Comparison of ENCODE assay signal across 8 cellular contexts in genomic region chr11:6682936-6683861, GRCh38. TPM values are rescaled to one million over a fixed set of nuclear protein-coding genes. Genes with fewer than 3 reads are reported as not detected.
DNase-seq lines count a peak whose midpoint lies in the region; ATAC-seq, FAIRE-seq and TF ChIP-seq lines count a peak whose summit lies in the region.

TSS of gene MRPL17 (minus strand) at chr11:6683340. CDS start at chr11:6683296, 44 bp downstream.

- no peaks in the 10 kb centered on the region for H3K9me3 ChIP-seq in H9 (ENCODE audit: control insufficient read depth, low read depth, low read length)

- peak within 1 kb of the TSS; percentile 89 for H3K9ac ChIP-seq in H9 (ENCODE audit: extremely low read depth, insufficient read length, low read length)

- ATAC-seq in natural killer cell treated with Interleukin-12 subunit alpha and Interleukin-12 subunit beta and Interleukin-15 and Interleukin-18, amount 100 ng/mL, for 72 hours = peak; percentile 96 to 98
- peak; percentile 98 for ATAC-seq in stimulated activated naive CD8-positive, alpha-beta T cell treated with anti-CD3 and anti-CD28 coated beads, Interleukin-15, Interleukin-2, amounts not matched to agents 100 U/mL and 50 U/mL, for 24 hours

- H4K5ac ChIP-seq in H9 (ENCODE audit: insufficient read length, low read depth, low read length) = peak within 1 kb of the TSS; percentile 84

- H4K8ac ChIP-seq in H9 (replicated peaks; ENCODE audit: insufficient read length, low read depth, low read length) = no peak within 1 kb of the TSS

- H4K20me1 ChIP-seq in H9 (ENCODE audit: control insufficient read depth, insufficient read depth, insufficient read length) = no peaks in the 10 kb centered on the region

- peak within 1 kb of the TSS; percentile 85 for H3K18ac ChIP-seq in H9 (ENCODE audit: insufficient read length, low read depth, low read length)

- no peak within 1 kb of the TSS; the same call in 1 of the 2 replicates for H3K4ac ChIP-seq in H9 (ENCODE audit: low read depth, low read length)

- H2BK12ac ChIP-seq in H9 (ENCODE audit: insufficient read length, low read depth, low read length) = no peak within 1 kb of the TSS

- no peak within 1 kb of the TSS for H2AK5ac ChIP-seq in H9 (ENCODE audit: insufficient read length, low read length)

- peaks cover 13 to 39% (median 27%) of the 10 kb centered on the region in 3 experiments; a peak in 6 of 7 replicates for H3K36me3 Mint-ChIP-seq in H9 (ENCODE audit: insufficient read depth in 1 of 3, low read depth in 3 of 3)
- H3K36me3 Mint-ChIP-seq in natural killer cell treated with Interleukin-12 subunit alpha and Interleukin-12 subunit beta and Interleukin-15 and Interleukin-18, amount 100 ng/mL, for 72 hours = peaks cover 10% of the 10 kb centered on the region

- peak within 1 kb of the TSS; percentile 96 for H3K4me3 ChIP-seq in fibroblast of pulmonary artery (replicated peaks; ENCODE audit: low read depth, low read length)

- DNase-seq in H9 = peak; percentile 99
- DNase-seq in M059J (ENCODE audit: low read depth) = peak; percentile 99
- peak; percentile 87 to 88 for DNase-seq in SHP77 (lab: John Stamatoyannopoulos, UW)
- DNase-seq in activated effector memory CD4-positive, alpha-beta T cell treated with Interleukin-2 at 50 U/mL for 16 hours = peak; percentile 98
- peak; percentile 99 for DNase-seq in fibroblast of pulmonary artery (ENCODE audit: low read depth)
- DNase-seq in natural killer cell treated with Interleukin-12 subunit alpha and Interleukin-12 subunit beta and Interleukin-15 and Interleukin-18, amount 100 ng/mL, for 72 hours (ENCODE audit: low spot score) = peak; percentile 100
- peak; percentile 99 for DNase-seq in stimulated activated naive CD8-positive, alpha-beta T cell treated with anti-CD3 and anti-CD28 coated beads, Interleukin-15, Interleukin-2, amounts not matched to agents 100 U/mL and 50 U/mL, for 24 hours

- no peak within 1 kb of the TSS for H4K91ac ChIP-seq in H9 (ENCODE audit: insufficient read length, low read depth, low read length)

- H3K79me1 ChIP-seq in H9 (ENCODE audit: insufficient read depth, low read depth, low read length, poor library complexity, severe bottlenecking) = peaks cover 3% of the 10 kb centered on the region

- peak within 1 kb of the TSS; percentile 99 for H3K4me3 Mint-ChIP-seq in H9
- H3K4me3 Mint-ChIP-seq in natural killer cell treated with Interleukin-12 subunit alpha and Interleukin-12 subunit beta and Interleukin-15 and Interleukin-18, amount 100 ng/mL, for 72 hours = peak within 1 kb of the TSS; percentile 97

- FAIRE-seq in G401.6 (lab: Jason Lieb, UNC) = peak; percentile 98

- H3K23ac ChIP-seq in H9 (ENCODE audit: insufficient read length, low read depth, low read length) = no peak within 1 kb of the TSS

- TF ChIP-seq CTCF in H9 (conservative IDR thresholded peaks at IDR 0.05) = peak; percentile 91
- peak; percentile 80 for TF ChIP-seq CTCF in fibroblast of pulmonary artery (IDR thresholded peaks at IDR 0.05; ENCODE audit: low read length, missing control alignments)

- no peaks in the 10 kb centered on the region; the same call in 1 of the 2 replicates for H3K27me3 Mint-ChIP-seq in H9 (ENCODE audit: low read depth)
- H3K27me3 Mint-ChIP-seq in natural killer cell treated with Interleukin-12 subunit alpha and Interleukin-12 subunit beta and Interleukin-15 and Interleukin-18, amount 100 ng/mL, for 72 hours = no peaks in the 10 kb centered on the region

- no peaks in the 10 kb centered on the region for H3K27me3 ChIP-seq in H9 (ENCODE audit: insufficient read depth, low read length)

- peaks cover 8% of the 10 kb centered on the region; the same call in 1 of the 2 replicates for H3K79me2 ChIP-seq in H9 (ENCODE audit: insufficient read depth, low read length)

- no CpG with 5 or more reads among the region's 70 CpGs for WGBS in H9 (ENCODE audit: extremely low coverage, insufficient read length, low lambda C conversion rate)

- peaks cover 28% of the 10 kb centered on the region in 2 experiments for H3K4me1 Mint-ChIP-seq in H9
- peaks cover 18 to 37% of the 10 kb centered on the region in 2 donors for H3K4me1 Mint-ChIP-seq in natural killer cell treated with Interleukin-12 subunit alpha and Interleukin-12 subunit beta and Interleukin-15 and Interleukin-18, amount 100 ng/mL, for 72 hours (ENCODE audit: low read depth in 2 of 2)

- peak within 1 kb of the TSS; percentile 90 for H3K14ac ChIP-seq in H9 (ENCODE audit: insufficient read depth, low read length)

- H2AFZ ChIP-seq in H9 (ENCODE audit: low read length) = no peak within 1 kb of the TSS

- peak within 1 kb of the TSS; percentile 59 for H3K27ac ChIP-seq in H9 (ENCODE audit: insufficient read length, low read depth, low read length)

- H3K23me2 ChIP-seq in H9 (ENCODE audit: insufficient read length, low read depth, low read length, poor library complexity, severe bottlenecking) = peaks cover 7% of the 10 kb centered on the region

- no peak within 1 kb of the TSS for H2BK20ac ChIP-seq in H9 (ENCODE audit: low read depth, low read length, poor library complexity, severe bottlenecking)

- peak within 1 kb of the TSS; percentile 4 for H3K56ac ChIP-seq in H9 (ENCODE audit: insufficient read length, low read depth, low read length)

- H3K9me3 Mint-ChIP-seq in H9 = peaks cover 3 to 11% of the 10 kb centered on the region in 2 experiments
- no peaks in the 10 kb centered on the region for H3K9me3 Mint-ChIP-seq in natural killer cell treated with Interleukin-12 subunit alpha and Interleukin-12 subunit beta and Interleukin-15 and Interleukin-18, amount 100 ng/mL, for 72 hours

- H2BK120ac ChIP-seq in H9 (ENCODE audit: low read depth, low read length, poor library complexity, severe bottlenecking) = no peak within 1 kb of the TSS

- no peak within 1 kb of the TSS for H3T11ph ChIP-seq in H9 (ENCODE audit: low read length)

- peak within 1 kb of the TSS; percentile 85 for H3K4me2 ChIP-seq in H9 (ENCODE audit: insufficient read depth, insufficient read length, low read length)

- peak within 1 kb of the TSS; percentile 99 to 100 (median 99) for H3K27ac Mint-ChIP-seq in H9
- H3K27ac Mint-ChIP-seq in natural killer cell treated with Interleukin-12 subunit alpha and Interleukin-12 subunit beta and Interleukin-15 and Interleukin-18, amount 100 ng/mL, for 72 hours = peak within 1 kb of the TSS; percentile 94 to 98

- H2BK15ac ChIP-seq in H9 (ENCODE audit: low read depth, low read length) = no peak within 1 kb of the TSS

- H3K4me1 ChIP-seq in H9 (ENCODE audit: insufficient read depth, low read length) = peaks cover 7% of the 10 kb centered on the region

- H2BK5ac ChIP-seq in H9 (ENCODE audit: insufficient read length, low read length) = peak within 1 kb of the TSS; percentile 24

RNA-seq across cellular contexts. Expression of gene MRPL17, which starts in this region (rescaled TPM):
- 75.5 and 85.3 TPM in 2 replicates for total RNA-seq in H9 (2021)
- 125 and 132 TPM in 2 replicates for total RNA-seq in M059J (2014; rRNA removed; shearing (Covaris generic))
- total RNA-seq in natural killer cell treated with Interleukin-12 subunit alpha and Interleukin-12 subunit beta and Interleukin-15 and Interleukin-18, amount 100 ng/mL, for 72 hours = 10 to 100 TPM; 69.1 to 70.1 TPM

Comparison
In these comparisons a context has a peak if more than half of its experiments do, and no peak if none do; other contexts are left out.
1. Peak in every context shown above with its lines: DNase-seq, ATAC-seq, H3K4me3 ChIP-seq and H3K27ac ChIP-seq.